Comparison of ENCODE assay signal across 8 cellular contexts in the genomic region with DNA sequence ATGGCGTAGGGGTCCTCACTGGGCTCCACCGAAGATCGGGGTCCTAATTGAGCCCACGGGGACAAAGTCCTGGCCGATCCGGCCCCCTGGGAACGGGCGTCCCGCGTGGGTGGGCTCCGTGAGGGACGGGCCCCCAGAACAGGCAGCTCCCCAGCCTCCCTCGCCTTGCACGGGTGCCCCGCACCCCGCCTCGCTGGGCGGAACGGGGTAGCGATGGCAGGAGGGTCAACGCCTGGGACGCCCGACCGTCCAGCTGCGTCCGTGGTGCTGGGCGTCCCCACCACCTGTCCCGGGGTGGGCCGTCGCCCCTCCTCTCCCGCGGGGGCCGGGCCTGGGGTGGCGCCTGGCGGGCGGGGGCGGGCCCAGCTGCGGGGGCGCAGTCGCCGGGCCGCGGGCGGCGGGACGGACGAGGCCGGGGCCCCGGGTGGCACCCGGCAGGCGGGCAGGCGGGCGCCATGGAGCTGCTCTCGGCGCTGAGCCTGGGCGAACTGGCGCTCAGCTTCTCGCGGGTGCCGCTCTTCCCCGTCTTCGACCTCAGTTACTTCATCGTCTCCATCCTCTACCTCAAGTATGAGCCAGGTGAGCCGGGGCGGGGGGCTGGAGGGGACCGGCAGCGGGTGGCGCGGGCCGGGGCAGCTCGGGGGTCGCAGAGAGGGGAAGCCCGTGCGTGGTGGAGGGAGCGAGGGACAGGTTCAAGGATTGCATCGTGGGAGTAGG. TPM values are rescaled to one million over a fixed set of nuclear protein-coding genes. Genes with fewer than 3 reads are reported as not detected.
DNase-seq lines count a peak whose midpoint lies in the region; ATAC-seq, FAIRE-seq and TF ChIP-seq lines count a peak whose summit lies in the region.

A gene with protein sequence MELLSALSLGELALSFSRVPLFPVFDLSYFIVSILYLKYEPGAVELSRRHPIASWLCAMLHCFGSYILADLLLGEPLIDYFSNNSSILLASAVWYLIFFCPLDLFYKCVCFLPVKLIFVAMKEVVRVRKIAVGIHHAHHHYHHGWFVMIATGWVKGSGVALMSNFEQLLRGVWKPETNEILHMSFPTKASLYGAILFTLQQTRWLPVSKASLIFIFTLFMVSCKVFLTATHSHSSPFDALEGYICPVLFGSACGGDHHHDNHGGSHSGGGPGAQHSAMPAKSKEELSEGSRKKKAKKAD (plus strand): TSS at position 377 of the 717 bp plus-strand sequence. CDS start 79 bp downstream, at position 456.

- DNase-seq in NOMO-1 treated with DMSO at 0.1 percent for 48 hours (lab: John Stamatoyannopoulos, UW; ENCODE audit: unreplicated experiment) (peak; percentile 9), NOMO-1 (lab: John Stamatoyannopoulos, UW; ENCODE audit: unreplicated experiment in 2 of 2) (no peak), LHCN-M2 (ENCODE audit: low read depth) (peak; percentile 22), endothelial cell of umbilical vein (ENCODE audit: low read depth, low spot score) (no peak), suprapubic skin (ENCODE audit: low spot score in 2 of 2) (peak; percentile 74 to 79), mucosa of gallbladder (ENCODE audit: low spot score) (no peak)
- DNase-seq in activated CD8-positive, alpha-beta T cell treated with anti-CD3 and anti-CD28 coated beads, Interleukin-2, amount 10 ng/mL, durations not matched to agents 7 days and 5 days, result peak; percentile 36

- peak within 1 kb of the TSS; percentile 70 for H3K27ac ChIP-seq in endothelial cell of umbilical vein (ENCODE audit: insufficient read depth, low read depth, low read length)
- peak within 1 kb of the TSS; percentile 93 for H3K27ac ChIP-seq in muscle layer of colon (ENCODE audit: low read depth, low read length)
- H3K27ac ChIP-seq in suprapubic skin, result peak within 1 kb of the TSS; percentile 91

- H4K20me1 ChIP-seq in endothelial cell of umbilical vein (replicated peaks; ENCODE audit: control insufficient read depth, extremely low read depth, insufficient read depth, low read length), result peaks cover 2% of the 10 kb centered on the region

- no peak for FAIRE-seq in endothelial cell of umbilical vein (lab: Jason Lieb, UNC)

- under 1% methylated on average over 17 of the region's 76 CpGs for WGBS in suprapubic skin

- H3K9ac ChIP-seq in endothelial cell of umbilical vein (replicated peaks; ENCODE audit: extremely low read depth, insufficient read depth, low read length), result peak within 1 kb of the TSS; percentile 71
- peak within 1 kb of the TSS; percentile 84 for H3K9ac ChIP-seq in muscle layer of colon (ENCODE audit: low read length)

- H3K27me3 Mint-ChIP-seq in activated CD8-positive, alpha-beta T cell treated with anti-CD3 and anti-CD28 coated beads, Interleukin-2, amount 10 ng/mL, durations not matched to agents 7 days and 5 days (ENCODE audit: low read depth), result peaks cover 18% of the 10 kb centered on the region

- H3K4me1 Mint-ChIP-seq in activated CD8-positive, alpha-beta T cell treated with anti-CD3 and anti-CD28 coated beads, Interleukin-2, amount 10 ng/mL, durations not matched to agents 7 days and 5 days (ENCODE audit: low read depth), result peaks cover 48% of the 10 kb centered on the region

- H3K36me3 ChIP-seq in endothelial cell of umbilical vein (ENCODE audit: control insufficient read depth in 2 of 2, extremely low read depth in 1 of 2, insufficient read depth in 2 of 2, low read length in 2 of 2) (peaks cover 0 to 5% of the 10 kb centered on the region in 2 experiments), muscle layer of colon (ENCODE audit: insufficient read depth, low read length) (peaks cover 30% of the 10 kb centered on the region), suprapubic skin (peaks cover 23% of the 10 kb centered on the region)

- no TSS peak for BruUV-seq in endothelial cell of umbilical vein (replicated peaks; lab: Mats Ljungman, UMichigan)

- peak within 1 kb of the TSS; percentile 89 for H2AFZ ChIP-seq in endothelial cell of umbilical vein (ENCODE audit: low read depth, low read length)

- dilution Hi-C loops in endothelial cell of umbilical vein (cut with MboI; ENCODE audit: extremely low pct_ligation_motif_present, low sequenced_read_pairs), result no loop called here

- H3K4me3 Mint-ChIP-seq in activated CD8-positive, alpha-beta T cell treated with anti-CD3 and anti-CD28 coated beads, Interleukin-2, amount 10 ng/mL, durations not matched to agents 7 days and 5 days, result peak within 1 kb of the TSS; percentile 92

- intact Hi-C loops in endothelial cell of umbilical vein (cut with micrococcal nuclease), result loop anchor here (1.0 kb wide), 1 partner anchor 33 kb away; a partner anchor contains a TSS

- CTCF ChIA-PET in activated CD8-positive, alpha-beta T cell treated with anti-CD3 and anti-CD28 coated beads, Interleukin-2, amount 10 ng/mL, durations not matched to agents 7 days and 5 days (lab: Charles Lee), result interaction anchor here (0.8 kb wide), 1 partner anchor 12 kb away, joined by 3 read pairs; no protein-coding TSS in a partner anchor
- CTCF ChIA-PET in endothelial cell of umbilical vein (lab: Charles Lee), result interaction anchor here (1.0 to 2.6 kb wide), 4 partner anchors 12 to 54 kb away, joined by 3 to 8 read pairs (median 4); no protein-coding TSS in a partner anchor

- no peaks in the 10 kb centered on the region for H3K9me3 ChIP-seq in endothelial cell of umbilical vein (replicated peaks; ENCODE audit: control insufficient read depth, insufficient read depth, low read length)
- no peaks in the 10 kb centered on the region for H3K9me3 ChIP-seq in muscle layer of colon (ENCODE audit: low read length)
- H3K9me3 ChIP-seq in suprapubic skin, result no peaks in the 10 kb centered on the region

- H3K9me3 Mint-ChIP-seq in activated CD8-positive, alpha-beta T cell treated with anti-CD3 and anti-CD28 coated beads, Interleukin-2, amount 10 ng/mL, durations not matched to agents 7 days and 5 days (ENCODE audit: insufficient read depth), result no peaks in the 10 kb centered on the region

- H3K27me3 ChIP-seq in endothelial cell of umbilical vein (ENCODE audit: control insufficient read depth in 2 of 2, insufficient read depth in 2 of 2, low read length in 2 of 2), result no peaks in the 10 kb centered on the region
- H3K27me3 ChIP-seq in muscle layer of colon (ENCODE audit: control insufficient read depth in 1 of 2, insufficient read depth in 2 of 2, low read length in 2 of 2), result no peaks in the 10 kb centered on the region
- no peaks in the 10 kb centered on the region for H3K27me3 ChIP-seq in suprapubic skin

- peak within 1 kb of the TSS; percentile 97 for H3K27ac Mint-ChIP-seq in activated CD8-positive, alpha-beta T cell treated with anti-CD3 and anti-CD28 coated beads, Interleukin-2, amount 10 ng/mL, durations not matched to agents 7 days and 5 days

- POLR2A ChIA-PET in activated CD8-positive, alpha-beta T cell treated with anti-CD3 and anti-CD28 coated beads, Interleukin-2, amount 10 ng/mL, durations not matched to agents 7 days and 5 days (lab: Charles Lee), result interaction anchor here (0.5 to 4.0 kb wide), 9 partner anchors 12 to 1186 kb away, joined by 3 to 27 read pairs (median 4); a partner anchor contains a TSS
- POLR2A ChIA-PET in endothelial cell of umbilical vein (lab: Charles Lee), result interaction anchor here (1.3 to 1.9 kb wide), 2 partner anchors 33 to 165 kb away, joined by 5 to 8 read pairs; a partner anchor contains a TSS

- no peaks in the 10 kb centered on the region for H3K9me1 ChIP-seq in endothelial cell of umbilical vein (replicated peaks; ENCODE audit: control insufficient read depth, extremely low read depth, insufficient read depth, low read length)

- TF ChIP-seq POLR2A in endothelial cell of umbilical vein (IDR thresholded peaks at IDR 0.05; ENCODE audit: low read depth, low read length) (no peak), suprapubic skin (IDR thresholded peaks at IDR 0.05) (no peak)

- H3K4me2 ChIP-seq in endothelial cell of umbilical vein (ENCODE audit: insufficient read depth, low read length), result peak within 1 kb of the TSS; percentile 87

- peaks cover 27% of the 10 kb centered on the region for H3K79me2 ChIP-seq in endothelial cell of umbilical vein (ENCODE audit: control insufficient read depth, insufficient read depth, low read length)

- peak within 1 kb of the TSS; percentile 55 to 73 (median 67) for H3K4me3 ChIP-seq in endothelial cell of umbilical vein (replicated peaks in 1 of 3; ENCODE audit: insufficient read depth in 1 of 3, low read depth in 1 of 3, low read length in 3 of 3)
- H3K4me3 ChIP-seq in muscle layer of colon (ENCODE audit: low read depth in 1 of 2, low read length in 2 of 2), result peak within 1 kb of the TSS; percentile 87 to 96
- H3K4me3 ChIP-seq in suprapubic skin, result peak within 1 kb of the TSS; percentile 88

- H3K4me1 ChIP-seq in endothelial cell of umbilical vein (ENCODE audit: control insufficient read depth, extremely low read depth, insufficient read depth, low read length), result peaks cover 16% of the 10 kb centered on the region
- peaks cover 22% of the 10 kb centered on the region for H3K4me1 ChIP-seq in muscle layer of colon (ENCODE audit: insufficient read depth, low read length)
- H3K4me1 ChIP-seq in suprapubic skin, result peaks cover 40% of the 10 kb centered on the region

- ATAC-seq in activated CD8-positive, alpha-beta T cell treated with anti-CD3 and anti-CD28 coated beads, Interleukin-2, amount 10 ng/mL, durations not matched to agents 7 days and 5 days, result peak; percentile 22

- H3K36me3 Mint-ChIP-seq in activated CD8-positive, alpha-beta T cell treated with anti-CD3 and anti-CD28 coated beads, Interleukin-2, amount 10 ng/mL, durations not matched to agents 7 days and 5 days (ENCODE audit: low read depth), result peaks cover 22% of the 10 kb centered on the region

- no peak for TF ChIP-seq EP300 in suprapubic skin (IDR thresholded peaks at IDR 0.05)

- TF ChIP-seq CTCF in endothelial cell of umbilical vein (IDR thresholded peaks at IDR 0.05; ENCODE audit: extremely low read depth in 1 of 2, insufficient read depth in 1 of 2, low read depth in 1 of 2, low read length in 2 of 2), result no peak
- TF ChIP-seq CTCF in suprapubic skin (IDR thresholded peaks at IDR 0.05), result no peak

TF ChIP-seq in endothelial cell of umbilical vein, 7 proteins besides CTCF, POLR2A, EP300 and RAD21 (continues in another document):
- no peak for TF ChIP-seq GATA2 (IDR thresholded peaks at IDR 0.05; ENCODE audit: insufficient read depth, insufficient read length, low read depth, low read length)

RNA-seq across cellular contexts. Expression of the gene that starts here (rescaled TPM):
- 2.9 and 3.2 TPM in 2 replicates for total RNA-seq in LHCN-M2 (2014; rRNA removed)
- polyA plus RNA-seq in LHCN-M2 (2012), result 1.5 TPM
- total RNA-seq in activated CD8-positive, alpha-beta T cell treated with anti-CD3 and anti-CD28 coated beads, Interleukin-2, amount 10 ng/mL, durations not matched to agents 7 days and 5 days, result under 1 TPM; 0.60 to 0.87 TPM
- total RNA-seq in endothelial cell of umbilical vein, result 1.6 and 2.2 TPM in 2 replicates
- 1.6 and 2.0 TPM in 2 replicates for polyA plus RNA-seq in endothelial cell of umbilical vein
- 1.6 and 2.3 TPM in 2 replicates for polyA plus RNA-seq in endothelial cell of umbilical vein (2011; cell fraction: cytosol; rRNA removed)
- 1.3 and 1.5 TPM in 2 replicates for polyA plus RNA-seq in endothelial cell of umbilical vein (2011; cell fraction: nucleus; rRNA removed)
- polyA plus RNA-seq in endothelial cell of umbilical vein (2012), result 1.7 and 3.3 TPM in 2 replicates
- 1.7 and 4.0 TPM in 2 replicates for polyA minus RNA-seq in endothelial cell of umbilical vein
- polyA minus RNA-seq in endothelial cell of umbilical vein (2011; cell fraction: cytosol; rRNA and poly(A)+ RNA removed), result 8.5 TPM
- polyA minus RNA-seq in endothelial cell of umbilical vein (2011; cell fraction: nucleus; rRNA and poly(A)+ RNA removed), result 0.91 and 1.7 TPM in 2 replicates
- total RNA-seq in suprapubic skin, result 1 to 10 TPM; 2.3 to 2.8 (median 2.7) TPM
- 4.3 TPM for total RNA-seq in mucosa of gallbladder

Comparison
In these comparisons a context has a peak if more than half of its experiments do, and no peak if none do; other contexts are left out.
1. DNase-seq: peak in NOMO-1 treated with DMSO at 0.1 percent for 48 hours (single experiment), LHCN-M2 (single experiment) and suprapubic skin (2 of 2); none in NOMO-1 (0 of 2), endothelial cell of umbilical vein (single experiment) and mucosa of gallbladder (single experiment).
2. Peak in DNase-seq and ATAC-seq in activated CD8-positive, alpha-beta T cell treated with anti-CD3 and anti-CD28 coated beads, Interleukin-2, amount 10 ng/mL, durations not matched to agents 7 days and 5 days; RNA of the gene not detected or under 1 TPM.
3. Peak in every context shown above with its lines, with median percentiles within 50 percentile points of each other: H3K27ac ChIP-seq and H3K4me3 ChIP-seq.